Comparison of ENCODE assay signal across 22 cellular contexts in the genomic region with DNA sequence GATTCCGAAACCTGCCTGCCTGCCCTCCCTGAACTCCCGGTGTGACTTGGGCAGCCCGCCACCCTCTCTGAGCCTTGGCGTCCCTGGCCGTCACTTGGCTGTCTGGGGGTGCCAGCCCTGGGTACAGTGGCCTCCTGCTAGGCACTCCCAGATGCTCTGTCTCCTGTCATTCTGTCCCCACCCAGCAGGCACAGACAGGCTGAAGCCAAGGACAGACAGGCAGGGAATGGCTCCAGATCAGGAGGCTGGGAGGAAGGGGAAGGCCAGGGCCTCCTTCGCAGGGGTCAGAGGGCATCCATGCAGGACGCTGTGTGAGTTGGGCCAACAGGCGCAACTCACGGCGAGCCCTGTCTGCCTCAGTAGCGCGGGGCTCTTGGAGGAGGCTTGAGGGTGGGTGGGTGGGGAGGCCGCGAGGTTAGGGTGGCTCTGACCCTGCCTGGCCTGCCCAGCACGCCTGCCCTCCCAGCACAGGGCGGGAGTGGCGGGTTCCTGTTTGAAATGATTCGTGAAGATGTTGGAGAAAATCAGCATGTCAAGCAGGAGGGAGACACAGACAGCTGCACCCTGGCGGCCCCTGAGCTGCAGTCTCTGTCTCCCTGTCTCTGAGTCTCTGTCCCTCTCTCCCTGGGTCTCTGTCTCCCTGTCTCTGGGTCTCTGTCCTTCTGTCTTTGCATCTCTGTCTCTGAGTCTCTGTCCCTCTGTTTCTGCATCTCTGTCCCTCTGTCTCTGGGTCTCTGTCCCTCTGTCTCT. TPM values are rescaled to one million over a fixed set of nuclear protein-coding genes. Genes with fewer than 3 reads are reported as not detected.
A peak's percentile ranks its signal among the peaks of the same experiment; 100 is the strongest.
DNase-seq lines count a peak whose midpoint lies in the region; ATAC-seq and TF ChIP-seq lines count a peak whose summit lies in the region.
"Had no signal": no experiment of that assay in that cellular context is flagged by ENCODE, and none has a peak within 500 bp of the region (broad histone marks: within the 10 kb centered on the region; RNA-seq: fewer than 3 reads in every experiment).

No MANE protein-coding gene starts in this region.

- no peak overlapping the region for H3K4me3 Mint-ChIP-seq in chondrocyte (ENCODE audit: unreplicated experiment)
- H3K4me3 Mint-ChIP-seq: activated naive CD8-positive, alpha-beta T cell; mesothelial cell of epicardium; natural killer cell had no signal

- no peak overlapping the region for H2AFZ ChIP-seq in osteoblast (ENCODE audit: low read length)
- H2AFZ ChIP-seq in GM23248 = no peak overlapping the region

- ATAC-seq in left cardiac atrium (no peak), HG03457 (IDR thresholded peaks at IDR 0.05; ENCODE audit: unreplicated experiment) (no peak)
- ATAC-seq: left colon, natural killer cell, SK-N-SH treated with all-trans-retinoic acid at 6 μM for 48 hours had no signal

- in situ Hi-C loops in GM23248 (cut with MboI) = no loop called here

- no peaks in the 10 kb centered on the region for H3K27me3 Mint-ChIP-seq in chondrocyte (ENCODE audit: low read depth)
- H3K27me3 Mint-ChIP-seq: activated naive CD8-positive, alpha-beta T cell had no signal

- no peaks in the 10 kb centered on the region for H3F3A ChIP-seq in GM23248 (ENCODE audit: insufficient read depth)

- H3K4me1 ChIP-seq in left ventricle myocardium inferior = peaks cover 63% of the 10 kb centered on the region
- peaks cover 51% of the 10 kb centered on the region for H3K4me1 ChIP-seq in osteoblast (ENCODE audit: insufficient read depth, low read length)
- H3K4me1 ChIP-seq in vagina = peaks cover 49% of the 10 kb centered on the region
- no peaks in the 10 kb centered on the region for H3K4me1 ChIP-seq in GM23248 (ENCODE audit: insufficient read depth)

- H3K27ac ChIP-seq in left ventricle myocardium inferior (replicated peaks) (peak overlapping the region; percentile 84), osteoblast (ENCODE audit: low read depth, low read length) (peak overlapping the region; percentile 98), vagina (peak overlapping the region; percentile 90), GM23248 (no peak overlapping the region)
- H3K27ac ChIP-seq: WERI-Rb-1 had no signal

- H3K4me2 ChIP-seq in osteoblast (ENCODE audit: insufficient read depth, low read length) (no peak overlapping the region), GM23248 (ENCODE audit: unreplicated experiment) (no peak overlapping the region)

- H3K4me1 Mint-ChIP-seq in chondrocyte (ENCODE audit: low read depth) = peaks cover 53% of the 10 kb centered on the region

- no peaks in the 10 kb centered on the region for H3K9me2 ChIP-seq in GM23248 (ENCODE audit: insufficient read depth)

- no peaks in the 10 kb centered on the region for H3K9me3 Mint-ChIP-seq in chondrocyte (ENCODE audit: low read depth)
- H3K9me3 Mint-ChIP-seq: mesothelial cell of epicardium had no signal

- 87 to 88% methylated on average over 15 to 16 of the region's 19 CpGs for WGBS in GM23248 (ENCODE audit: low coverage in 1 of 2, low lambda C conversion rate in 2 of 2, missing lambda C conversion rate in 2 of 2), 2 experiments

- no peaks in the 10 kb centered on the region for H3K9me3 ChIP-seq in left ventricle myocardium inferior (replicated peaks)
- no peaks in the 10 kb centered on the region for H3K9me3 ChIP-seq in osteoblast (ENCODE audit: low read depth, low read length)
- no peaks in the 10 kb centered on the region for H3K9me3 ChIP-seq in vagina
- H3K9me3 ChIP-seq in GM23248 (ENCODE audit: low read depth) = no peaks in the 10 kb centered on the region
- H3K9me3 ChIP-seq: BE2C, sigmoid colon, transverse colon had no signal

- H3K36me3 Mint-ChIP-seq in chondrocyte (ENCODE audit: low read depth) = no peaks in the 10 kb centered on the region
- H3K36me3 Mint-ChIP-seq: mesothelial cell of epicardium, natural killer cell had no signal

- no peak for TF ChIP-seq CTCF in left ventricle myocardium inferior (IDR thresholded peaks at IDR 0.05; ENCODE audit: borderline replicate concordance)
- no peak for TF ChIP-seq CTCF in chondrocyte (IDR thresholded peaks at IDR 0.05)
- no peak for TF ChIP-seq CTCF in osteoblast (IDR thresholded peaks at IDR 0.05; ENCODE audit: extremely low read depth, low read depth, low read length)
- no peak for TF ChIP-seq CTCF in vagina (IDR thresholded peaks at IDR 0.05)

- TF ChIP-seq POLR2A in vagina (IDR thresholded peaks at IDR 0.05) = no peak

- H3K27me3 ChIP-seq in left ventricle myocardium inferior (ENCODE audit: low read depth) (no peaks in the 10 kb centered on the region), osteoblast (ENCODE audit: insufficient read depth, low read length) (no peaks in the 10 kb centered on the region), vagina (no peaks in the 10 kb centered on the region), GM23248 (replicated peaks; ENCODE audit: insufficient read depth) (no peaks in the 10 kb centered on the region)
- H3K27me3 ChIP-seq: BE2C, sigmoid colon, transverse colon had no signal

- no peak for DNase-seq in left ventricle myocardium inferior
- DNase-seq in left cardiac atrium = no peak
- no peak for DNase-seq in chondrocyte (ENCODE audit: low spot score)
- DNase-seq in osteoblast (ENCODE audit: insufficient read length, low spot score, missing footprints) = peak; percentile 77
- no peak for DNase-seq in vagina (ENCODE audit: extremely low spot score in 2 of 2)
- DNase-seq in NCI-H345 treated with DMSO at 0.1 percent for 48 hours (lab: John Stamatoyannopoulos, UW; ENCODE audit: unreplicated experiment) = no peak
- DNase-seq in GM23248 = no peak
- DNase-seq: activated CD4-positive, alpha-beta T cell treated with anti-CD3 and anti-CD28 coated beads, Interleukin-2, amount 50 U/mL, for 1 hour; BE2C; Calu3; left colon; natural killer cell; NCI-H1436 treated with DMSO at 0.1 percent for 48 hours; NCI-H2171 treated with DMSO at 0.1 percent for 48 hours; RPMI8226; sigmoid colon; transverse colon; WERI-Rb-1 had no signal

- peak overlapping the region; percentile 68 for H3K27ac Mint-ChIP-seq in chondrocyte (ENCODE audit: unreplicated experiment)
- H3K27ac Mint-ChIP-seq: activated naive CD8-positive, alpha-beta T cell; natural killer cell had no signal

- H3K4me3 ChIP-seq in left ventricle myocardium inferior = no peak overlapping the region
- no peak overlapping the region for H3K4me3 ChIP-seq in osteoblast (ENCODE audit: insufficient read depth, low read length)
- H3K4me3 ChIP-seq in vagina = no peak overlapping the region
- no peak overlapping the region for H3K4me3 ChIP-seq in GM23248
- H3K4me3 ChIP-seq: sigmoid colon, transverse colon had no signal

- H3K79me2 ChIP-seq in osteoblast (ENCODE audit: insufficient read depth, low read length) = peaks cover 41% of the 10 kb centered on the region
- no peaks in the 10 kb centered on the region for H3K79me2 ChIP-seq in GM23248 (ENCODE audit: insufficient read depth)

- intact Hi-C loops in left ventricle myocardium inferior (cut with micrococcal nuclease) = no loop called here
- intact Hi-C loops in left cardiac atrium (cut with DNase I) = no loop called here
- intact Hi-C loops in vagina (cut with DNase I) = no loop called here

- H4K20me1 ChIP-seq in osteoblast (ENCODE audit: insufficient read depth, low read length) (no peaks in the 10 kb centered on the region), GM23248 (ENCODE audit: insufficient read depth) (no peaks in the 10 kb centered on the region)

- H3K36me3 ChIP-seq in left ventricle myocardium inferior (no peaks in the 10 kb centered on the region), osteoblast (ENCODE audit: insufficient read depth, low read length) (no peaks in the 10 kb centered on the region), vagina (no peaks in the 10 kb centered on the region), GM23248 (ENCODE audit: low read depth) (no peaks in the 10 kb centered on the region)
- H3K36me3 ChIP-seq: BE2C, sigmoid colon, transverse colon, WERI-Rb-1 had no signal

- no peak overlapping the region for H3K9ac ChIP-seq in GM23248

RNA-seq across cellular contexts. Expression of a gene that starts 19.7 kb away (rescaled TPM):
- total RNA-seq in left ventricle myocardium inferior = 6.2 TPM
- 10 to 100 TPM in 1 of 2 donors, 1 to 10 TPM in 1; 7.8 to 10.2 TPM for total RNA-seq in left cardiac atrium
- total RNA-seq in chondrocyte = 6.6 to 9.8 TPM (median 8.0 TPM) in 3 replicates
- 5.1 and 5.3 TPM in 2 replicates for total RNA-seq in osteoblast
- total RNA-seq in vagina = 8.3 TPM
- 5.7 and 6.4 TPM in 2 replicates for total RNA-seq in GM23248 (2014; rRNA removed; shearing (Covaris generic))
- 2.8 and 2.9 TPM in 2 replicates for polyA plus RNA-seq in GM23248 (2016; fragmentation: Nextera tagmentation; extraction: Ambion mirVana)

RNA-seq across cellular contexts. Expression of a gene that starts 27.0 kb away (rescaled TPM):
- total RNA-seq in left ventricle myocardium inferior (9.7 TPM), left cardiac atrium (10 to 100 TPM; 10.5 to 11.1 TPM), chondrocyte (14.6 to 17.2 TPM (median 15.5 TPM) in 3 replicates), osteoblast (3.8 and 4.0 TPM in 2 replicates), vagina (7.4 TPM)
- total RNA-seq in GM23248 (2014; rRNA removed; shearing (Covaris generic)) = 1.2 and 1.4 TPM in 2 replicates
- 4.0 and 5.1 TPM in 2 replicates for polyA plus RNA-seq in GM23248 (2016; fragmentation: Nextera tagmentation; extraction: Ambion mirVana)

RNA-seq across cellular contexts. Expression of a gene that starts 43.8 kb away (rescaled TPM):
- total RNA-seq in left ventricle myocardium inferior = 1.5 TPM
- total RNA-seq in left cardiac atrium = 1 to 10 TPM; 1.9 to 3.3 TPM
- 4.4 to 4.8 TPM (median 4.4 TPM) in 3 replicates for total RNA-seq in chondrocyte
- total RNA-seq in osteoblast = 0.36 and 2.1 TPM in 2 replicates
- 4.2 TPM for total RNA-seq in vagina
- total RNA-seq in GM23248 (2014; rRNA removed; shearing (Covaris generic)) = 0.13 and 0.97 TPM in 2 replicates
- 2.1 and 3.4 TPM in 2 replicates for polyA plus RNA-seq in GM23248 (2016; fragmentation: Nextera tagmentation; extraction: Ambion mirVana)
- total RNA-seq: natural killer cell had no signal

RNA-seq across cellular contexts. Expression of a gene that starts 49.9 kb away (rescaled TPM):
- 20.0 TPM for total RNA-seq in left ventricle myocardium inferior
- 10 to 100 TPM; 26.8 to 66.7 TPM for total RNA-seq in left cardiac atrium
- total RNA-seq in chondrocyte = 13.2 to 21.9 TPM (median 15.3 TPM) in 3 replicates
- 6.9 and 15.9 TPM in 2 replicates for total RNA-seq in osteoblast
- total RNA-seq in vagina = 15.2 TPM
- total RNA-seq in GM23248 (2014; rRNA removed; shearing (Covaris generic)) = 40.0 and 59.2 TPM in 2 replicates
- polyA plus RNA-seq in GM23248 (2016; fragmentation: Nextera tagmentation; extraction: Ambion mirVana) = 8.6 and 9.9 TPM in 2 replicates
- total RNA-seq: Calu3, natural killer cell had no signal
